ENCODE assay signal across 8 cellular contexts in the genomic region with DNA sequence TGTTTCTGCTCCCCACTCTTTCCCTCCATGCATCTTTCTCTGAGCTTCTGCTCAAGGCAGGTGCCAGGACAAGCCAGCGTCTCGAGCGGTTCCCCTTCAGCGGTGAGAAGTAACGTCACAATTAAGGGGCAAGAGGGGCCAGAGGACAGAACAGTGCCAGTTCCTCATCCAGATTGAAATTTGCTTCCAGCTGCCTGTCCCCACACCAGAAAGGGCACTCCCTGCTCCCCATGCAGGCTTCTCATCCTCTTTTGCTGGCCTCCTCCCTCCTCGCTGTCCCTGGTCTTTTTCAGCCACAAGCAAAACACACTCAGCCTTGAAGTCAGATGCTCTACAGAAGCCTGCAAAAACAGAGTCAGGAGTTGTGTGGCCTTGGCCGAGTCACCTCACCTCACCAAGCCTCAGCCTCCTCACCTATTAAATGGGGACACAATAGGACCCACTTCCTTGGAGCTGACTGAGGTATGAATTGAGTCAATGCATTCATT. TPM values are rescaled to one million over a fixed set of nuclear protein-coding genes. Genes with fewer than 3 reads are reported as not detected.
DNase-seq lines count a peak whose midpoint lies in the region; ATAC-seq and TF ChIP-seq lines count a peak whose summit lies in the region.

No MANE protein-coding gene starts in this region.

- no peak for TF ChIP-seq RAD21 in HCT116 (IDR thresholded peaks at IDR 0.05; ENCODE audit: low read depth)

- CTCF ChIA-PET in HCT116 (lab: Charles Lee): interaction anchor here (1.0 to 4.8 kb wide), 7 partner anchors 9 to 628 kb away, joined by 3 to 46 read pairs (median 11); no protein-coding TSS in a partner anchor

- peaks cover 80 to 95% of the 10 kb centered on the region in 2 experiments for H3K4me1 ChIP-seq in HCT116 (ENCODE audit: control insufficient read depth in 1 of 2, insufficient read depth in 2 of 2, low read length in 2 of 2)
- H3K4me1 ChIP-seq in skeletal muscle tissue (ENCODE audit: control insufficient read depth in 3 of 3, insufficient read depth in 3 of 3, low read length in 3 of 3): peaks cover 53 to 65% (median 55%) of the 10 kb centered on the region in 3 donors

- intact Hi-C loops in HCT116 (cut with micrococcal nuclease) (no loop called here), lower leg skin (cut with DNase I; ENCODE audit: low total_unique reads) (no loop called here)

- WGBS in lower leg skin, 2 donors: 31 to 72% methylated on average over 7 of the region's 7 CpGs

- ATAC-seq in HCT116 (no peak), GM19395 (IDR thresholded peaks at IDR 0.05; ENCODE audit: unreplicated experiment) (no peak)

- TF ChIP-seq POLR2A in HCT116 (IDR thresholded peaks at IDR 0.05; ENCODE audit: borderline replicate concordance, extremely low read depth, insufficient read depth, insufficient read length) (no peak), lower leg skin (IDR thresholded peaks at IDR 0.05) (no peak)

- RAD21 ChIA-PET in HCT116 (lab: Charles Lee; ENCODE audit: low non-redundant PET in 1 of 2, low total read pairs in 2 of 2, uncharacterized antibody in 2 of 2, unreplicated experiment in 2 of 2): interaction anchor here in 1 of 2 experiments (0.6 to 1.4 kb wide), 6 partner anchors 20 to 55 kb away, joined by 3 to 5 read pairs (median 4); no protein-coding TSS in a partner anchor

- H3F3A ChIP-seq in SU-DHL-6 (ENCODE audit: insufficient read depth): 0 out of 2 replicates have a peak, but pooled peaks cover 4% of the 10 kb centered on the region

- TF ChIP-seq CTCF in HCT116 (IDR thresholded peaks at IDR 0.05 in 2 of 3, conservative IDR thresholded peaks at IDR 0.05 in 1 of 3; ENCODE audit: borderline replicate concordance in 1 of 3, insufficient read depth in 1 of 3, low read depth in 2 of 3, low read length in 2 of 3) (no peak), SU-DHL-6 (IDR thresholded peaks at IDR 0.05; ENCODE audit: insufficient read depth, low read length, poor library complexity, severe bottlenecking) (no peak), fibroblast of villous mesenchyme (IDR thresholded peaks at IDR 0.05; ENCODE audit: insufficient read depth, low read depth, low read length) (no peak), lower leg skin (IDR thresholded peaks at IDR 0.05) (no peak)

- no peaks in the 10 kb centered on the region for H3K9me3 ChIP-seq in HCT116 (ENCODE audit: control insufficient read depth in 1 of 2, insufficient read depth in 1 of 2, low read depth in 1 of 2, low read length in 2 of 2)
- H3K9me3 ChIP-seq in SU-DHL-6 (ENCODE audit: insufficient read depth, low read length): no peaks in the 10 kb centered on the region
- no peaks in the 10 kb centered on the region for H3K9me3 ChIP-seq in skeletal muscle tissue (ENCODE audit: control insufficient read depth in 3 of 3, low read length in 3 of 3)

- H3K9ac ChIP-seq in HCT116 (ENCODE audit: low read length) (peak overlapping the region; percentile 60), SU-DHL-6 (ENCODE audit: low read length) (peak overlapping the region; percentile 27), skeletal muscle tissue (ENCODE audit: low read depth in 1 of 3, low read length in 3 of 3) (peak overlapping the region in 1 of 3 donors; percentile 19)

- DNase-seq in HCT116 (ENCODE audit: low read depth, low spot score) (no peak), fibroblast of villous mesenchyme (ENCODE audit: low read depth) (peak; percentile 64), SKM-1 (lab: John Stamatoyannopoulos, UW; ENCODE audit: unreplicated experiment) (no peak), lower leg skin (ENCODE audit: low spot score in 2 of 2) (no peak), anterior cingulate cortex (lab: John Stamatoyannopoulos, UW) (no peak)

- H3K27ac ChIP-seq in HCT116 (ENCODE audit: low read depth, low read length): peak overlapping the region; percentile 84
- H3K27ac ChIP-seq in SU-DHL-6 (ENCODE audit: low read depth, low read length): peak overlapping the region; percentile 70
- H3K27ac ChIP-seq in skeletal muscle tissue (ENCODE audit: low read depth, low read length): peak overlapping the region; percentile 66

- H3K27me3 ChIP-seq in HCT116 (ENCODE audit: insufficient read depth, low read length): no peaks in the 10 kb centered on the region
- H3K27me3 ChIP-seq in SU-DHL-6 (ENCODE audit: low read length): no peaks in the 10 kb centered on the region
- peaks cover 0 to 10% (median 0%) of the 10 kb centered on the region in 3 donors for H3K27me3 ChIP-seq in skeletal muscle tissue (ENCODE audit: control insufficient read depth in 3 of 3, insufficient read depth in 3 of 3, low read length in 3 of 3)

- no peaks in the 10 kb centered on the region for H3K9me2 ChIP-seq in HCT116 (ENCODE audit: insufficient read depth)
- H3K9me2 ChIP-seq in SU-DHL-6 (replicated peaks; ENCODE audit: insufficient read depth, low read length): no peaks in the 10 kb centered on the region

- H3K79me2 ChIP-seq in HCT116 (ENCODE audit: insufficient read depth, low read length): peaks cover 69% of the 10 kb centered on the region
- peaks cover 83% of the 10 kb centered on the region for H3K79me2 ChIP-seq in SU-DHL-6 (ENCODE audit: insufficient read depth, low read length)

- H2AFZ ChIP-seq in HCT116 (ENCODE audit: low read depth, low read length, poor library complexity, severe bottlenecking): no peak overlapping the region
- no peak overlapping the region for H2AFZ ChIP-seq in SU-DHL-6 (ENCODE audit: low read depth, low read length, severe bottlenecking)

- no peaks in the 10 kb centered on the region for H3K36me3 ChIP-seq in HCT116 (ENCODE audit: control insufficient read depth in 1 of 2, insufficient read depth in 2 of 2, low read length in 2 of 2)
- H3K36me3 ChIP-seq in SU-DHL-6 (ENCODE audit: low read length): no peaks in the 10 kb centered on the region
- no peaks in the 10 kb centered on the region for H3K36me3 ChIP-seq in skeletal muscle tissue (ENCODE audit: control insufficient read depth in 3 of 3, insufficient read depth in 3 of 3, low read length in 3 of 3)

- H3K4me2 ChIP-seq in HCT116 (ENCODE audit: low read length) (peak overlapping the region; percentile 83), SU-DHL-6 (ENCODE audit: low read depth, low read length, poor library complexity, severe bottlenecking) (peak overlapping the region; percentile 42)

- no TSS peak for BruUV-seq in HCT116 (replicated peaks; lab: Mats Ljungman, UMichigan)

- H4K20me1 ChIP-seq in HCT116 (ENCODE audit: insufficient read depth): no peaks in the 10 kb centered on the region
- no peaks in the 10 kb centered on the region for H4K20me1 ChIP-seq in SU-DHL-6 (ENCODE audit: low read depth, low read length)

- POLR2A ChIA-PET in HCT116 (lab: Charles Lee): interaction anchor here (1.0 to 3.3 kb wide), 6 partner anchors 8 to 63 kb away, joined by 3 to 17 read pairs (median 8); no protein-coding TSS in a partner anchor

- peak overlapping the region; percentile 8 to 42; a peak in 3 of 4 replicates for H3K4me3 ChIP-seq in HCT116 (replicated peaks in 1 of 2; ENCODE audit: low read depth in 1 of 2, low read length in 2 of 2)
- H3K4me3 ChIP-seq in SU-DHL-6 (ENCODE audit: insufficient read depth, low read length, poor library complexity, severe bottlenecking): no peak overlapping the region
- no peak overlapping the region for H3K4me3 ChIP-seq in fibroblast of villous mesenchyme (ENCODE audit: low read depth, low read length)
- H3K4me3 ChIP-seq in skeletal muscle tissue (ENCODE audit: low read length in 3 of 3): peak overlapping the region in 1 of 3 donors; percentile 22
- H3K4me3 ChIP-seq in lower leg skin (ENCODE audit: low read depth, poor library complexity, severe bottlenecking): no peak overlapping the region

TF ChIP-seq in HCT116, 20 proteins besides CTCF, POLR2A, EP300 and RAD21:
- no peak for TF ChIP-seq EZH2 (IDR thresholded peaks at IDR 0.05)
- TF ChIP-seq, protein P1, sequence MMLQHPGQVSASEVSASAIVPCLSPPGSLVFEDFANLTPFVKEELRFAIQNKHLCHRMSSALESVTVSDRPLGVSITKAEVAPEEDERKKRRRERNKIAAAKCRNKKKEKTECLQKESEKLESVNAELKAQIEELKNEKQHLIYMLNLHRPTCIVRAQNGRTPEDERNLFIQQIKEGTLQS (IDR thresholded peaks at IDR 0.05): no peak

RNA-seq across cellular contexts. Expression of a gene that starts 35.0 kb away (rescaled TPM):
- 66.8 TPM for total RNA-seq in HCT116 (2021; ENCODE audit: unreplicated experiment)
- 64.9 and 72.0 TPM in 2 replicates for polyA plus RNA-seq in HCT116 (2012)
- 127 and 141 TPM in 2 replicates for total RNA-seq in fibroblast of villous mesenchyme
- 25.6 TPM for total RNA-seq in skeletal muscle tissue
- 10 to 100 TPM; 37.1 to 68.9 (median 48.3) TPM for total RNA-seq in lower leg skin

Comparison
In these comparisons a context has a peak if more than half of its experiments do, and no peak if none do; other contexts are left out.
1. H3K4me3 ChIP-seq: peak in HCT116 (2 of 2); none in SU-DHL-6 (single experiment), fibroblast of villous mesenchyme (single experiment) and lower leg skin (single experiment).
2. Peak in every context shown above with its lines, with median percentiles within 50 percentile points of each other: H3K27ac ChIP-seq.